Comparison of ENCODE assay signal across 8 cellular contexts in genomic region chr19:5031231-5032100, GRCh38.
DNase-seq lines count a peak whose midpoint lies in the region; ATAC-seq, FAIRE-seq and TF ChIP-seq lines count a peak whose summit lies in the region.

No MANE protein-coding gene starts in this region.

- no peak for FAIRE-seq in H1 (lab: Jason Lieb, UNC)

- TF ChIP-seq CTCF in H1 (IDR thresholded peaks at IDR 0.05; ENCODE audit: control extremely low read depth in 1 of 3, insufficient read depth in 1 of 3, low read depth in 1 of 3, low read length in 3 of 3): peak; percentile 94 to 98 (median 97)
- TF ChIP-seq CTCF in mesothelial cell of epicardium (IDR thresholded peaks at IDR 0.05; ENCODE audit: unreplicated experiment): peak; percentile 91

- H3K79me1 ChIP-seq in H1 (ENCODE audit: low read depth, low read length): peaks cover 16% of the 10 kb centered on the region

- H3K4me2 ChIP-seq in H1 (ENCODE audit: insufficient read depth in 1 of 2, low read depth in 2 of 2, low read length in 2 of 2): 0 out of 4 replicates have a peak overlapping the region, but pooled peaks of 1 of the 2 experiments have one; percentile 2

- peaks cover 14% of the 10 kb centered on the region for H3K36me3 Mint-ChIP-seq in mesothelial cell of epicardium

- peak; percentile 47 for ATAC-seq in HG03045 (IDR thresholded peaks at IDR 0.05; ENCODE audit: unreplicated experiment)
- ATAC-seq in HG02571 (IDR thresholded peaks at IDR 0.05; ENCODE audit: unreplicated experiment): no peak

- H3K23me2 ChIP-seq in H1 (ENCODE audit: low read depth, low read length): no peaks in the 10 kb centered on the region

- H3K27ac ChIP-seq in H1 (ENCODE audit: low read depth, low read length): no peak overlapping the region

- H3K79me2 ChIP-seq in H1 (ENCODE audit: control insufficient read depth in 1 of 2, insufficient read depth in 2 of 2, low read length in 2 of 2): peaks cover 0 to 22% of the 10 kb centered on the region in 2 experiments; a peak in 1 of 4 replicates

- no peaks in the 10 kb centered on the region for H3K27me3 ChIP-seq in H1 (replicated peaks in 1 of 4; ENCODE audit: control insufficient read depth in 3 of 4, extremely low read depth in 1 of 4, insufficient read depth in 3 of 4, low read length in 3 of 4)

- no peak overlapping the region for H3K4me3 ChIP-seq in H1 (ENCODE audit: extremely low read depth in 1 of 4, insufficient read depth in 2 of 4, low read depth in 3 of 4, low read length in 4 of 4)

- POLR2A ChIA-PET in H1 (lab: Charles Lee; ENCODE audit: partially characterized antibody): interaction anchor here (1.0 to 1.2 kb wide), 2 partner anchors 65 to 123 kb away, joined by 3 to 4 read pairs; partner anchors contain the start of gene UHRF1

- no peak overlapping the region for H4K5ac ChIP-seq in H1 (ENCODE audit: insufficient read length, low read depth, low read length)

- 57% methylated on average over 29 of the region's 29 CpGs; no CpG with 5 or more reads in 1 of the 2 experiments for WGBS in H1 (ENCODE audit: extremely low coverage in 1 of 2, insufficient coverage in 1 of 2, insufficient read length in 1 of 2, insufficient replicate concordance in 2 of 2, low coverage in 1 of 2, low lambda C conversion rate in 2 of 2, missing lambda C conversion rate in 1 of 2), 2 experiments

- no peak overlapping the region for H2AK5ac ChIP-seq in H1 (ENCODE audit: low read depth, low read length)

- H3K56ac ChIP-seq in H1 (replicated peaks; ENCODE audit: insufficient read length, low read depth, low read length): no peak overlapping the region

- TF ChIP-seq RAD21 in H1 (IDR thresholded peaks at IDR 0.05 in 1 of 2, conservative IDR thresholded peaks at IDR 0.05 in 1 of 2; ENCODE audit: low read depth in 2 of 2, low read length in 2 of 2): peak; percentile 97 to 98

- H4K91ac ChIP-seq in H1 (replicated peaks; ENCODE audit: insufficient read length, low read length): peak overlapping the region; percentile 65

- H4K8ac ChIP-seq in H1 (ENCODE audit: extremely low read depth, insufficient read depth, low read length): peak overlapping the region; percentile 45; the same call in 1 of the 2 replicates

- H3K36me3 ChIP-seq in H1 (ENCODE audit: control insufficient read depth in 2 of 4, insufficient read depth in 4 of 4, low read length in 3 of 4): peaks cover 0 to 13% (median 5%) of the 10 kb centered on the region in 4 experiments; a peak in 2 of 8 replicates

- H3K4me3 Mint-ChIP-seq in mesothelial cell of epicardium: no peak overlapping the region

- no peaks in the 10 kb centered on the region for H3K9me3 Mint-ChIP-seq in mesothelial cell of epicardium

- peak; percentile 79 for DNase-seq in EH (ENCODE audit: low read depth)
- peak; percentile 66 for DNase-seq in NOMO-1 treated with dmso at 0.1 percent for 144 hours (lab: John Stamatoyannopoulos, UW; ENCODE audit: unreplicated experiment)
- DNase-seq in activated CD8-positive, alpha-beta memory T cell treated with anti-CD3 and anti-CD28 coated beads for 48 hours (ENCODE audit: low read depth in 2 of 3, low spot score in 2 of 3): peak; percentile 48 to 83 (median 78)
- DNase-seq in H1 (ENCODE audit: low read depth in 1 of 2, low spot score in 2 of 2): peak; percentile 70 to 99
- peak; percentile 68 to 95 for DNase-seq in mesothelial cell of epicardium (ENCODE audit: low spot score in 2 of 2, unreplicated experiment in 2 of 2)
- DNase-seq in stimulated activated CD8-positive, alpha-beta memory T cell treated with anti-CD3 and anti-CD28 coated beads, Interleukin-2, amount 100 ng/mL, for 1 hour (ENCODE audit: low read depth in 2 of 2): peak; percentile 67

- no peak overlapping the region for H2AFZ ChIP-seq in H1 (ENCODE audit: low read length)

- no peak overlapping the region for H3K18ac ChIP-seq in H1 (ENCODE audit: extremely low read depth, low read length)

- H3K4me1 Mint-ChIP-seq in mesothelial cell of epicardium: no peaks in the 10 kb centered on the region

- no peak overlapping the region for H3K4ac ChIP-seq in H1 (replicated peaks; ENCODE audit: insufficient read length, low read depth, low read length)

- CTCF ChIA-PET in H1 (lab: Charles Lee; ENCODE audit: partially characterized antibody): interaction anchor here (0.5 to 12.0 kb wide), 51 partner anchors 9 to 1378 kb away, joined by 3 to 175 read pairs (median 7); partner anchors contain the start of gene KDM4B

- no peak overlapping the region for H3K23ac ChIP-seq in H1 (ENCODE audit: insufficient read length)

- H3K27me3 Mint-ChIP-seq in mesothelial cell of epicardium (ENCODE audit: low read depth): no peaks in the 10 kb centered on the region

- H2BK15ac ChIP-seq in H1 (ENCODE audit: low read length): no peak overlapping the region

- H3K14ac ChIP-seq in H1 (ENCODE audit: insufficient read length): no peak overlapping the region

- no peak overlapping the region for H2BK12ac ChIP-seq in H1 (ENCODE audit: low read depth, low read length)

- no peak for TF ChIP-seq EP300 in H1 (IDR thresholded peaks at IDR 0.05; ENCODE audit: borderline replicate concordance in 1 of 2, low read depth in 2 of 2, low read length in 2 of 2)

- peak overlapping the region; percentile 25 for H3K27ac Mint-ChIP-seq in mesothelial cell of epicardium

- H2BK20ac ChIP-seq in H1 (ENCODE audit: low read length): no peak overlapping the region

- H2BK5ac ChIP-seq in H1 (ENCODE audit: low read depth, low read length): no peak overlapping the region

- no peak for TF ChIP-seq POLR2A in H1 (IDR thresholded peaks at IDR 0.05; ENCODE audit: control extremely low read depth in 1 of 2, low read depth in 2 of 2, low read length in 2 of 2)

- H3K9me3 ChIP-seq in H1 (ENCODE audit: insufficient read depth in 2 of 2, low read depth in 1 of 2, low read length in 1 of 2): no peaks in the 10 kb centered on the region

- no peak overlapping the region for H2BK120ac ChIP-seq in H1 (replicated peaks; ENCODE audit: low read depth, low read length)

- peaks cover 0 to 4% (median 0%) of the 10 kb centered on the region in 4 experiments; a peak in 1 of 7 replicates for H3K4me1 ChIP-seq in H1 (replicated peaks in 1 of 4; ENCODE audit: control insufficient read depth in 3 of 4, insufficient read depth in 4 of 4, low read length in 3 of 4)

- H3K9ac ChIP-seq in H1 (replicated peaks in 1 of 4; ENCODE audit: extremely low read depth in 1 of 4, low read depth in 3 of 4, low read length in 3 of 4): no peak overlapping the region

- peaks cover 11 to 24% of the 10 kb centered on the region in 2 experiments for H4K20me1 ChIP-seq in H1 (replicated peaks in 1 of 2; ENCODE audit: control insufficient read depth in 1 of 2, insufficient read depth in 2 of 2, low read length in 2 of 2)

TF ChIP-seq in H1, 55 proteins besides CTCF, POLR2A, EP300 and RAD21:
- TF ChIP-seq TAF7 (optimal IDR thresholded peaks at IDR 0.05; ENCODE audit: borderline replicate concordance, low read depth, low read length): no peak
- peak; percentile 76; the same call in 1 of the 2 replicates for TF ChIP-seq GABPA (IDR thresholded peaks at IDR 0.05; ENCODE audit: borderline replicate concordance, insufficient read depth, low read length)
- TF ChIP-seq CTBP2 (IDR thresholded peaks at IDR 0.05; ENCODE audit: borderline replicate concordance, insufficient read depth, insufficient read length, low read length): no peak
- TF ChIP-seq ZNF274 (IDR thresholded peaks at IDR 0.05; ENCODE audit: borderline replicate concordance, extremely low read depth, low read length): no peak
- peak; percentile 52; the same call in 1 of the 2 replicates for TF ChIP-seq JUND (IDR thresholded peaks at IDR 0.05; ENCODE audit: low read length)
- no peak for TF ChIP-seq TAF1 (IDR thresholded peaks at IDR 0.05; ENCODE audit: low read depth, low read length)
- TF ChIP-seq NRF1 (IDR thresholded peaks at IDR 0.05; ENCODE audit: low read depth, low read length): no peak
- TF ChIP-seq CEBPB (IDR thresholded peaks at IDR 0.05; ENCODE audit: low read depth, low read length): no peak
- no peak for TF ChIP-seq RNF2 (IDR thresholded peaks at IDR 0.05; ENCODE audit: borderline replicate concordance, low read depth, low read length, missing control alignments, poor library complexity, severe bottlenecking)
- TF ChIP-seq KDM5A (IDR thresholded peaks at IDR 0.05; ENCODE audit: low read length): no peak; the same call in 1 of the 2 replicates
- TF ChIP-seq KDM4A (IDR thresholded peaks at IDR 0.05; ENCODE audit: low read depth, low read length, severe bottlenecking): no peak
- TF ChIP-seq RBBP5 (IDR thresholded peaks at IDR 0.05; ENCODE audit: borderline replicate concordance, low read depth, low read length): no peak
- no peak for TF ChIP-seq SP1 (IDR thresholded peaks at IDR 0.05; ENCODE audit: low read depth, low read length)
- TF ChIP-seq CREB1 (IDR thresholded peaks at IDR 0.05): peak; percentile 60
- no peak for TF ChIP-seq NANOG (IDR thresholded peaks at IDR 0.05; ENCODE audit: insufficient read depth, low read depth, low read length, poor library complexity, severe bottlenecking)
- TF ChIP-seq HDAC6 (IDR thresholded peaks at IDR 0.05; ENCODE audit: low read depth, low read length): no peak
- no peak for TF ChIP-seq RFX5 (IDR thresholded peaks at IDR 0.05; ENCODE audit: borderline replicate concordance, low read depth, low read length)
- no peak for TF ChIP-seq BACH1 (IDR thresholded peaks at IDR 0.05; ENCODE audit: low read length)
